ENCODE assay signal across 10 cellular contexts in the genomic region with DNA sequence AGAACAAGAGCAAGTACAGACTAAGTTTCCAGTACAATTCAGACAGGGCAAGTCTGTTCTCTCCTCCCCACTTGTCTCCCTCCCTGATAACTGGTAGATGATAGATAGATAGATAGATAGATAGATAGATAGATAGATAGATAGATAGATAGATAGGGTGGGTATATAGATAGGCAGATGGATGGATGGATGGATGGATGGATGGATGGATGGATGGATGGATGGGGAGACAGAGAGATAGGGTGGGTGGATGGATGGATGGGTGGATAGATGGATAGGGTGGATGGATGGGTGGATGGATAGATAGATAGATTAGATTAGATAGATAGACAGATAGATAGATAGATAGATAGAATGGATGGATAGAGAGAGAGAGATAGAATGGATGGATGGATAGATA.
"Had no signal": no experiment of that assay in that cellular context is flagged by ENCODE, and none has a peak within 500 bp of the region (broad histone marks: within the 10 kb centered on the region; RNA-seq: fewer than 3 reads in every experiment).

No MANE protein-coding gene starts in this region.

- FAIRE-seq: H1, H54 had no signal

- DNase-seq: GM23248, GOT3, H7, H9, HCEC 1CT, HFFc6 had no signal

- H3K4me3 ChIP-seq: GM23248, GM23338, HAP-1 had no signal

- H3K9me3 ChIP-seq: HAP-1 had no signal

- H3K4me2 ChIP-seq: GM23338 had no signal

- H2AFZ ChIP-seq: GM23248, GM23338 had no signal

- H3K27ac ChIP-seq: GM23248 had no signal

- H3K9ac ChIP-seq: GM23248 had no signal

- ATAC-seq: GM23338 had no signal

- H3K4me1 ChIP-seq: HAP-1 had no signal

- H3K36me3 ChIP-seq: HAP-1 had no signal
